27 cellular contexts compared by ENCODE assay signal in genomic region chr15:98949624-98950023, GRCh38. TPM values are rescaled to one million over a fixed set of nuclear protein-coding genes. Genes with fewer than 3 reads are reported as not detected.
"Had no signal": no experiment of that assay in that cellular context is flagged by ENCODE, and none has a peak within 500 bp of the region (broad histone marks: within the 10 kb centered on the region; RNA-seq: fewer than 3 reads in every experiment).

No MANE protein-coding gene starts in this region.

- H3K4me1 ChIP-seq: SJCRH30 had no signal

- H3K27ac ChIP-seq: Peyer's patch, RWPE1, SJCRH30, WERI-Rb-1 had no signal

- H3K4me3 ChIP-seq: Peyer's patch, SJCRH30 had no signal

- H3K4me2 ChIP-seq: SK-N-SH had no signal

- H3K9me3 Mint-ChIP-seq: activated CD4-positive, alpha-beta memory T cell treated with anti-CD3 and anti-CD28 coated beads, Interleukin-2, amount 10 ng/mL, durations not matched to agents 7 days and 5 days; activated naive CD4-positive, alpha-beta T cell treated with anti-CD3 and anti-CD28 coated beads for 36 hours; activated T-helper 17 cell treated with anti-CD3 and anti-CD28 coated beads, Interleukin-2, amount 50 U/mL, for 72 hours had no signal

- H3K9me3 ChIP-seq: Peyer's patch, SJCRH30, SK-N-SH had no signal

- H3K9ac ChIP-seq: SK-N-SH had no signal

- ATAC-seq: activated CD4-positive, alpha-beta T cell treated with anti-CD3 and anti-CD28 coated beads for 36 hours; activated T-helper 17 cell treated with anti-CD3 and anti-CD28 coated beads, Interleukin-2, amount 50 U/mL, for 72 hours had no signal

- H3K4me3 Mint-ChIP-seq: activated CD4-positive, alpha-beta memory T cell treated with anti-CD3 and anti-CD28 coated beads, Interleukin-2, amount 10 ng/mL, durations not matched to agents 7 days and 5 days; activated CD4-positive, alpha-beta T cell treated with anti-CD3 and anti-CD28 coated beads for 36 hours; activated naive CD4-positive, alpha-beta T cell treated with anti-CD3 and anti-CD28 coated beads for 36 hours; activated naive CD8-positive, alpha-beta T cell; activated T-helper 17 cell treated with anti-CD3 and anti-CD28 coated beads, Interleukin-2, amount 50 U/mL, for 72 hours had no signal

- H3K27me3 Mint-ChIP-seq: activated CD4-positive, alpha-beta memory T cell treated with anti-CD3 and anti-CD28 coated beads, Interleukin-2, amount 10 ng/mL, durations not matched to agents 7 days and 5 days; activated CD4-positive, alpha-beta T cell treated with anti-CD3 and anti-CD28 coated beads for 36 hours; activated naive CD8-positive, alpha-beta T cell; activated T-helper 17 cell treated with anti-CD3 and anti-CD28 coated beads, Interleukin-2, amount 50 U/mL, for 72 hours had no signal

- DNase-seq: activated CD4-positive, alpha-beta memory T cell treated with anti-CD3 and anti-CD28 coated beads, Interleukin-2, amount 10 ng/mL, durations not matched to agents 7 days and 5 days; activated CD4-positive, alpha-beta T cell treated with anti-CD3 and anti-CD28 coated beads for 36 hours; activated CD4-positive, alpha-beta T cell treated with anti-CD3 and anti-CD28 coated beads, Interleukin-2, amount 50 U/mL, for 1 hour; activated gamma-delta T cell; activated naive CD4-positive, alpha-beta T cell treated with anti-CD3 and anti-CD28 coated beads for 36 hours; activated T-cell treated with anti-CD3 and anti-CD28 coated beads for 4 hours; activated T-cell treated with anti-CD3 and anti-CD28 coated beads, Interleukin-2, amount 50 U/mL, for 48 hours; amygdala; KG1; NCI-H1105; NCI-H1436 treated with DMSO at 0.1 percent for 48 hours; NCI-H187; NCI-H2081; NCI-H510A treated with DMSO at 0.1 percent for 48 hours; NCI-H69; Peyer's patch; Right ventricle myocardium superior; SJCRH30; SK-N-SH; T-helper 1 cell; WERI-Rb-1 had no signal

- H3K27me3 ChIP-seq: Peyer's patch, SJCRH30 had no signal

- H3K27ac Mint-ChIP-seq: activated CD4-positive, alpha-beta memory T cell treated with anti-CD3 and anti-CD28 coated beads, Interleukin-2, amount 10 ng/mL, durations not matched to agents 7 days and 5 days; activated CD4-positive, alpha-beta T cell treated with anti-CD3 and anti-CD28 coated beads for 36 hours; activated naive CD4-positive, alpha-beta T cell treated with anti-CD3 and anti-CD28 coated beads for 36 hours; activated naive CD8-positive, alpha-beta T cell; activated T-helper 17 cell treated with anti-CD3 and anti-CD28 coated beads, Interleukin-2, amount 50 U/mL, for 72 hours had no signal

RNA-seq across cellular contexts. Expression of gene PGPEP1L, which starts 58.0 kb away (rescaled TPM):
- total RNA-seq: activated CD4-positive, alpha-beta memory T cell treated with anti-CD3 and anti-CD28 coated beads, Interleukin-2, amount 10 ng/mL, durations not matched to agents 7 days and 5 days; activated CD4-positive, alpha-beta T cell treated with anti-CD3 and anti-CD28 coated beads for 36 hours; activated CD8-positive, alpha-beta memory T cell treated with anti-CD3 and anti-CD28 coated beads for 36 hours; activated naive CD4-positive, alpha-beta T cell treated with anti-CD3 and anti-CD28 coated beads for 36 hours; activated T-helper 17 cell treated with anti-CD3 and anti-CD28 coated beads, Interleukin-2, amount 50 U/mL, for 72 hours; MCF 10A; Peyer's patch; SJCRH30; T-helper 2 cell treated with Interferon-gamma antibody and Interleukin-4, amounts not matched to agents 100 ng/mL and 5 ng/mL, for 36 hours had no signal
- polyA plus RNA-seq: SK-N-SH had no signal
